8 cellular contexts compared by ENCODE assay signal in genomic region chr17:49434821-49435581, GRCh38. TPM values are rescaled to one million over a fixed set of nuclear protein-coding genes. Genes with fewer than 3 reads are reported as not detected.
A peak's percentile ranks its signal among the peaks of the same experiment; 100 is the strongest.
DNase-seq lines count a peak whose midpoint lies in the region; ATAC-seq, FAIRE-seq and TF ChIP-seq lines count a peak whose summit lies in the region.

No MANE protein-coding gene starts in this region.

- peaks cover 9% of the 10 kb centered on the region for H3K36me3 Mint-ChIP-seq in T-helper 17 cell (ENCODE audit: low read depth)

- TF ChIP-seq CTCF in DND-41 (IDR thresholded peaks at IDR 0.05; ENCODE audit: borderline replicate concordance, extremely low read depth, low read length, poor library complexity, severe bottlenecking) (peak; percentile 77), bronchial epithelial cell (IDR thresholded peaks at IDR 0.05; ENCODE audit: insufficient read depth, low read length, severe bottlenecking) (peak; percentile 77)

- no peak for FAIRE-seq in bronchial epithelial cell (lab: Jason Lieb, UNC)

- H3K4me1 Mint-ChIP-seq in T-helper 17 cell, result peaks cover 11% of the 10 kb centered on the region
- H3K4me1 Mint-ChIP-seq in stimulated activated naive CD8-positive, alpha-beta T cell treated with anti-CD3 and anti-CD28 coated beads, Interleukin-15, amount 100 ng/mL, for 72 hours, result no peaks in the 10 kb centered on the region

- no peak overlapping the region for H3K4me3 Mint-ChIP-seq in T-helper 17 cell
- H3K4me3 Mint-ChIP-seq in stimulated activated naive CD8-positive, alpha-beta T cell treated with anti-CD3 and anti-CD28 coated beads, Interleukin-15, amount 100 ng/mL, for 72 hours, result no peak overlapping the region

- no peaks in the 10 kb centered on the region for H3K9me3 ChIP-seq in DND-41 (ENCODE audit: insufficient read depth, low read length, severe bottlenecking)
- no peaks in the 10 kb centered on the region for H3K9me3 ChIP-seq in T-helper 17 cell (ENCODE audit: control insufficient read depth, low read length, poor library complexity, severe bottlenecking)

- peaks cover 3% of the 10 kb centered on the region; the same call in 1 of the 2 replicates for H4K20me1 ChIP-seq in DND-41 (ENCODE audit: insufficient read depth, low read length)

- no peak overlapping the region for H3K27ac Mint-ChIP-seq in T-helper 17 cell
- no peak overlapping the region for H3K27ac Mint-ChIP-seq in stimulated activated naive CD8-positive, alpha-beta T cell treated with anti-CD3 and anti-CD28 coated beads, Interleukin-15, amount 100 ng/mL, for 72 hours

- H3K4me3 ChIP-seq in DND-41 (ENCODE audit: low read depth in 1 of 2, low read length in 2 of 2), result no peak overlapping the region
- no peak overlapping the region for H3K4me3 ChIP-seq in bronchial epithelial cell (ENCODE audit: low read depth, low read length)

- H3K36me3 ChIP-seq in DND-41 (ENCODE audit: insufficient read depth, low read length), result no peaks in the 10 kb centered on the region
- H3K36me3 ChIP-seq in bronchial epithelial cell (ENCODE audit: control insufficient read depth, insufficient read depth, low read length), result no peaks in the 10 kb centered on the region

- no peak overlapping the region for H3K4me2 ChIP-seq in DND-41 (ENCODE audit: insufficient read depth, low read length)

- H3K79me2 ChIP-seq in DND-41 (ENCODE audit: insufficient read depth, low read length), result no peaks in the 10 kb centered on the region

- H3K27me3 ChIP-seq in DND-41 (ENCODE audit: insufficient read depth, low read length, poor library complexity), result peaks cover 7% of the 10 kb centered on the region
- H3K27me3 ChIP-seq in bronchial epithelial cell (ENCODE audit: control insufficient read depth, insufficient read depth, low read length), result peaks cover 8% of the 10 kb centered on the region

- ATAC-seq in DND-41 (ENCODE audit: insufficient read depth, low read depth) (peak; percentile 62; the same call in 1 of the 3 replicates), T-helper 17 cell (no peak), GM18502 (IDR thresholded peaks at IDR 0.05; ENCODE audit: poor library complexity, unreplicated experiment) (no peak)
- ATAC-seq in stimulated activated naive CD8-positive, alpha-beta T cell treated with anti-CD3 and anti-CD28 coated beads, Interleukin-15, amount 100 ng/mL, for 72 hours, result peak; percentile 23

- no peak overlapping the region for H2AFZ ChIP-seq in DND-41 (ENCODE audit: low read depth, low read length)

- H3K4me1 ChIP-seq in DND-41 (ENCODE audit: insufficient read depth, low read length), result no peaks in the 10 kb centered on the region

- no peak overlapping the region for H3K27ac ChIP-seq in DND-41 (ENCODE audit: low read length)

- peaks cover 59% of the 10 kb centered on the region for H3K27me3 Mint-ChIP-seq in T-helper 17 cell
- H3K27me3 Mint-ChIP-seq in stimulated activated naive CD8-positive, alpha-beta T cell treated with anti-CD3 and anti-CD28 coated beads, Interleukin-15, amount 100 ng/mL, for 72 hours, result peaks cover 55% of the 10 kb centered on the region

- H3K9me3 Mint-ChIP-seq in stimulated activated naive CD8-positive, alpha-beta T cell treated with anti-CD3 and anti-CD28 coated beads, Interleukin-15, amount 100 ng/mL, for 72 hours, result no peaks in the 10 kb centered on the region

- peak; percentile 51 for DNase-seq in DND-41
- DNase-seq in HUDEP-2 (lab: John Stamatoyannopoulos, UW; ENCODE audit: unreplicated experiment in 76 of 76), result peak in 54 of 76 experiments; percentile 1 to 69 (median 28)
- peak in 2 of 3 donors; percentile 9 to 50 for DNase-seq in T-helper 17 cell
- DNase-seq in bronchial epithelial cell (ENCODE audit: low read depth), result peak; percentile 46
- DNase-seq in kidney tubule cell (ENCODE audit: low spot score), result peak; percentile 54
- peak; percentile 30 to 45 for DNase-seq in stimulated activated naive CD8-positive, alpha-beta T cell treated with anti-CD3 and anti-CD28 coated beads, Interleukin-15, amount 100 ng/mL, for 72 hours
- no peak for DNase-seq in T1000 (lab: John Stamatoyannopoulos, UW)

- H3K9ac ChIP-seq in DND-41 (ENCODE audit: low read depth, low read length), result no peak overlapping the region

RNA-seq across cellular contexts. Expression of gene PHB1, which starts 20.3 kb away (rescaled TPM):
- total RNA-seq in T-helper 17 cell (10 to 100 TPM; 45.8 to 49.9 TPM), bronchial epithelial cell (152 and 235 TPM in 2 replicates)

Comparison
In these comparisons a context has a peak if more than half of its experiments do, and no peak if none do; other contexts are left out.
1. ATAC-seq: peak in DND-41 (single experiment) and stimulated activated naive CD8-positive, alpha-beta T cell treated with anti-CD3 and anti-CD28 coated beads, Interleukin-15, amount 100 ng/mL, for 72 hours (single experiment); none in T-helper 17 cell (single experiment) and GM18502 (single experiment).